Comparison of ENCODE assay signal across 8 cellular contexts in the genomic region with DNA sequence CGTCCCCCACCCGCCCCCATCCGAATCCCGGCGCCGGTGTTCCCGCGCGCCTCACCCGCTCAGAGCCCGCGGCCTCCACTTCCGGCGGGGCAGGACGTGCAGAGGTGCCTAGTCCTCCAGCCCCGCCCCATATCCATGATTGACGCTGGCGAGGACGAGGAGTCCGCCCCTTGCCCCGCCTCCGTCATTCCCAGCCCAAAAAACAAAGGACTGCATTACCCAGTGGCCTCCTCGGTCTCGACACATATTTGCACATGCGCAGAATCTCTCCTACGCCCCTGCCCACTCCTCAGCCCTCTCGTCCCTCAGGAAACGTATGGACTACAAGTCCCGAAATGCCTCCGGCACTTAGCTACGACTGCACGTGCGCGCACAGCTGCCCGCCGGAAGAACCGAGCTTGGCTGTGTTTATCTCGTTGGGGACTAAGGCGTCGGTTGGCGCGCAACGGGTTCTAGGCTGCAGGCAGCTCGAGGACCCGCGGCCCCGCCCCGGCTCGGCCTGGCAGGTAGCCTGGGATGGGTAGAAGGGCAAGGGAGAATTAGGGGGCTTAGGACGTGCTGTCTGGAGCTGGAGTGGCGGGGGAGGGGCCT. TPM values are rescaled to one million over a fixed set of nuclear protein-coding genes. Genes with fewer than 3 reads are reported as not detected.
A peak's percentile ranks its signal among the peaks of the same experiment; 100 is the strongest.
DNase-seq lines count a peak whose midpoint lies in the region; ATAC-seq and TF ChIP-seq lines count a peak whose summit lies in the region.

A gene with protein sequence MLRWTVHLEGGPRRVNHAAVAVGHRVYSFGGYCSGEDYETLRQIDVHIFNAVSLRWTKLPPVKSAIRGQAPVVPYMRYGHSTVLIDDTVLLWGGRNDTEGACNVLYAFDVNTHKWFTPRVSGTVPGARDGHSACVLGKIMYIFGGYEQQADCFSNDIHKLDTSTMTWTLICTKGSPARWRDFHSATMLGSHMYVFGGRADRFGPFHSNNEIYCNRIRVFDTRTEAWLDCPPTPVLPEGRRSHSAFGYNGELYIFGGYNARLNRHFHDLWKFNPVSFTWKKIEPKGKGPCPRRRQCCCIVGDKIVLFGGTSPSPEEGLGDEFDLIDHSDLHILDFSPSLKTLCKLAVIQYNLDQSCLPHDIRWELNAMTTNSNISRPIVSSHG (plus strand): TSS at position 407 of the 591 bp plus-strand sequence. CDS start 2,944 bp downstream, outside the sequence.
A gene (minus strand): TSS at position 104 of the 591 bp plus-strand sequence. CDS start 133 bp downstream, outside the sequence.

- H3K9me3 Mint-ChIP-seq in central memory CD8-positive, alpha-beta T cell, result no peaks in the 10 kb centered on the region

- H3K36me3 ChIP-seq in spleen, result peaks cover 0 to 68% (median 52%) of the 10 kb centered on the region in 6 donors

- peaks cover 12% of the 10 kb centered on the region for H3K36me3 Mint-ChIP-seq in central memory CD8-positive, alpha-beta T cell (ENCODE audit: insufficient read depth)

- peak within 1 kb of the TSS; percentile 89 for H3K4me3 Mint-ChIP-seq in central memory CD8-positive, alpha-beta T cell

- intact Hi-C loops in spleen (cut with DNase I; ENCODE audit: low total_unique reads), result no loop called here

- H3K4me3 ChIP-seq in AG09309 (ENCODE audit: control insufficient read depth, low read depth, low read length) (peak within 1 kb of the TSS; percentile 92), spleen (peak within 1 kb of the TSS; percentile 66 to 90 (median 81))

- ATAC-seq in GM19025 (IDR thresholded peaks at IDR 0.05; ENCODE audit: low read depth, unreplicated experiment) (peak; percentile 92), HG03342 (IDR thresholded peaks at IDR 0.05; ENCODE audit: unreplicated experiment) (peak; percentile 92)
- ATAC-seq in central memory CD8-positive, alpha-beta T cell (replicated peaks; ENCODE audit: extremely low read depth, poor library complexity, severe bottlenecking), result peak; percentile 98

- peak within 1 kb of the TSS; percentile 92 for H3K27ac Mint-ChIP-seq in central memory CD8-positive, alpha-beta T cell (ENCODE audit: low read depth)

- H3K27me3 Mint-ChIP-seq in central memory CD8-positive, alpha-beta T cell, result no peaks in the 10 kb centered on the region

- peaks cover 36 to 73% (median 50%) of the 10 kb centered on the region in 6 donors for H3K4me1 ChIP-seq in spleen

- TF ChIP-seq POLR2A in spleen (IDR thresholded peaks at IDR 0.05), result peak in 1 of 3 donors; percentile 8

- H3K27ac ChIP-seq in spleen, result peak within 1 kb of the TSS; percentile 62 to 91 (median 82)

- no peaks in the 10 kb centered on the region for H3K27me3 ChIP-seq in spleen (replicated peaks in 1 of 7)

- 0 to 1% (median 0%) methylated on average over 30 to 51 of the region's 51 CpGs for WGBS in spleen, 5 donors

- no peaks in the 10 kb centered on the region for H3K9me3 ChIP-seq in spleen

- no peak for TF ChIP-seq CTCF in AG09309 (IDR thresholded peaks at IDR 0.05; ENCODE audit: control insufficient read depth, insufficient read depth, low read depth, low read length, missing control alignments)
- peak in 3 of 11 experiments; percentile 17 to 38 (median 20) for TF ChIP-seq CTCF in spleen (IDR thresholded peaks at IDR 0.05 in 8 of 11, conservative IDR thresholded peaks at IDR 0.05 in 3 of 11)

- peaks cover 45% of the 10 kb centered on the region for H3K4me1 Mint-ChIP-seq in central memory CD8-positive, alpha-beta T cell

- peak; percentile 99 for DNase-seq in AG09309 (ENCODE audit: low read depth)
- DNase-seq in NCI-H446 (lab: John Stamatoyannopoulos, UW), result peak; percentile 99
- peak; percentile 96 for DNase-seq in activated CD4-positive, CD25-positive, alpha-beta regulatory T cell treated with anti-CD3 and anti-CD28 coated beads, Interleukin-2, amount 50 U/mL, for 16 hours (ENCODE audit: low read depth, low spot score)
- DNase-seq in central memory CD8-positive, alpha-beta T cell (ENCODE audit: low spot score in 2 of 2), result peak; percentile 90 to 98
- DNase-seq in inferior parietal cortex (ENCODE audit: extremely low spot score), result peak; percentile 100
- peak; percentile 99 for DNase-seq in spleen

RNA-seq across cellular contexts. Expression of the first gene that starts in this region (rescaled TPM):
- 10 to 100 TPM; 37.3 to 89.2 (median 68.7) TPM for total RNA-seq in spleen
- polyA plus RNA-seq in spleen, result 10 to 100 TPM; 53.0 to 83.2 (median 54.8) TPM

RNA-seq across cellular contexts. Expression of the second gene that starts in this region (rescaled TPM):
- 10 to 100 TPM; 33.3 to 51.4 (median 39.4) TPM for total RNA-seq in spleen
- 10 to 100 TPM; 79.2 to 89.4 (median 88.9) TPM for polyA plus RNA-seq in spleen

Comparison
In these comparisons a context has a peak if more than half of its experiments do, and no peak if none do; other contexts are left out.
1. Peak in every context shown above with its lines: DNase-seq, ATAC-seq, H3K4me3 ChIP-seq and H3K27ac ChIP-seq.